21 cellular contexts compared by ENCODE assay signal in genomic region chr1:4213599-4213998, GRCh38.
"Had no signal": no experiment of that assay in that cellular context is flagged by ENCODE, and none has a peak within 500 bp of the region (broad histone marks: within the 10 kb centered on the region; RNA-seq: fewer than 3 reads in every experiment).

No MANE protein-coding gene starts in this region.

- H3K27me3 ChIP-seq: foreskin keratinocyte, transverse colon had no signal

- H3K36me3 ChIP-seq: prostate gland, sigmoid colon, stomach, thoracic aorta, transverse colon had no signal

- H3K27me3 Mint-ChIP-seq: dendritic cell treated with granulocyte-macrophage colony-stimulating factor and Interleukin-4, amounts not matched to agents 40 ng/mL and 50 ng/mL, for 4 days had no signal

- FAIRE-seq: colon, keratinocyte had no signal

- H3K9ac ChIP-seq: parathyroid adenoma had no signal

- H3K4me1 Mint-ChIP-seq: immature natural killer cell; naive thymus-derived CD8-positive, alpha-beta T cell had no signal

- ATAC-seq: effector memory CD8-positive, alpha-beta T cell; foreskin keratinocyte; left ventricle myocardium superior; mucosa of descending colon; naive thymus-derived CD8-positive, alpha-beta T cell had no signal

- DNase-seq: cerebellar nuclear complex; effector memory CD8-positive, alpha-beta T cell; foreskin keratinocyte; immature natural killer cell; left ventricle myocardium superior; mucosa of descending colon; naive thymus-derived CD8-positive, alpha-beta T cell; occipital lobe; sigmoid colon; stimulated activated CD4-positive, alpha-beta T cell treated with anti-CD3 and anti-CD28 coated beads, Interleukin-2, amount 100 ng/mL, for 24 hours; stimulated activated naive CD4-positive, alpha-beta T cell; stomach; substantia nigra; transverse colon had no signal

- H3K9me3 ChIP-seq: mucosa of descending colon, prostate gland, sigmoid colon, thoracic aorta, transverse colon had no signal

- H3K9me3 Mint-ChIP-seq: dendritic cell treated with granulocyte-macrophage colony-stimulating factor and Interleukin-4, amounts not matched to agents 40 ng/mL and 50 ng/mL, for 4 days; immature natural killer cell had no signal

- H3K36me3 Mint-ChIP-seq: immature natural killer cell had no signal

- H3K4me3 Mint-ChIP-seq: dendritic cell treated with granulocyte-macrophage colony-stimulating factor and Interleukin-4, amounts not matched to agents 40 ng/mL and 50 ng/mL, for 4 days; effector memory CD8-positive, alpha-beta T cell; immature natural killer cell; naive thymus-derived CD8-positive, alpha-beta T cell had no signal

- H3K4me3 ChIP-seq: mucosa of descending colon, prostate gland, sigmoid colon, skin epidermis, stomach, thoracic aorta, transverse colon had no signal

- H3K27ac ChIP-seq: foreskin keratinocyte, parathyroid adenoma, prostate gland, sigmoid colon, skin epidermis, stomach, thoracic aorta, transverse colon had no signal

- H3K27ac Mint-ChIP-seq: dendritic cell treated with granulocyte-macrophage colony-stimulating factor and Interleukin-4, amounts not matched to agents 40 ng/mL and 50 ng/mL, for 4 days; effector memory CD8-positive, alpha-beta T cell; immature natural killer cell; naive thymus-derived CD8-positive, alpha-beta T cell had no signal

- H3K79me2 ChIP-seq: parathyroid adenoma had no signal

- H2AFZ ChIP-seq: parathyroid adenoma had no signal

- H3K4me1 ChIP-seq: foreskin keratinocyte, parathyroid adenoma, prostate gland, sigmoid colon, stomach, transverse colon had no signal
